ENCODE assay signal across 8 cellular contexts in the genomic region with DNA sequence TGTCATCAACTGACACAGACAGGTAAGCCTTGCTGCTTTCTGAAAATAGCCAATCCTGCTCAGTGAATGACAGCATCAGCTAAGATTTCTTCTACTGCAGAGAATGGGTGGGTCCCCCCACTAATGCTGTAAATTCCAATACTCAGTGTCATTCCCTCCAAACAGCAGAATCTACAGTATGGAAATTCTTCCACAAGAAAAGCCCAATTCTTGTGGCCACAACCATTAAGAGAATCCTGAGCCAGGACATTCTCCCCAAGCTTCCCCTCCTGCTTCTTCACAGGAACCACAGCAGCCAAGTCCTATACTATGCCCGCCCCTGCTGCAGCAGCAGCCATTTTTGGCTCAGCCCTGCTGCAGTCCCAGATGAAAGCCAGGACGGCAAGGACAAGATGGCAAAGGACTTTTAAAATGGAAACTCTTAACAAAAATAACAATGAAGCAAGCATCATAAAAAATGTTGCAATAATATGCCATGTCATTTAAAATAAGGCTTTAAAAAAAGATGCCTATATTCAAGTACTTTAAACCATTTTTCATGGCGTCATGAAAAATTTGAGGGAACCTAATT. TPM values are rescaled to one million over a fixed set of nuclear protein-coding genes. Genes with fewer than 3 reads are reported as not detected.
DNase-seq lines count a peak whose midpoint lies in the region; ATAC-seq and TF ChIP-seq lines count a peak whose summit lies in the region.

No MANE protein-coding gene starts in this region.

- H3K4me3 ChIP-seq in GM23338 = no peak overlapping the region
- H3K4me3 ChIP-seq in adipocyte (ENCODE audit: low read length) = peak overlapping the region; percentile 53
- H3K4me3 ChIP-seq in right atrium auricular region = no peak overlapping the region
- no peak overlapping the region for H3K4me3 ChIP-seq in skeletal muscle cell (ENCODE audit: low read depth, low read length)

- H4K20me1 ChIP-seq in GM23338 (replicated peaks; ENCODE audit: insufficient read depth) = peaks cover 33% of the 10 kb centered on the region; the same call in 1 of the 2 replicates

- H3K9me3 ChIP-seq in adipocyte (ENCODE audit: control insufficient read depth, low read length) = no peaks in the 10 kb centered on the region
- no peaks in the 10 kb centered on the region for H3K9me3 ChIP-seq in right atrium auricular region

- H3K9me2 ChIP-seq in GM23338 (ENCODE audit: insufficient read depth) = no peaks in the 10 kb centered on the region

- peak overlapping the region; percentile 2; the same call in 1 of the 2 replicates for H3K27ac Mint-ChIP-seq in GM23338

- peaks cover 3% of the 10 kb centered on the region; the same call in 1 of the 2 replicates for H3K36me3 ChIP-seq in GM23338 (ENCODE audit: insufficient read depth)
- H3K36me3 ChIP-seq in adipocyte (ENCODE audit: control insufficient read depth, insufficient read depth, low read length, severe bottlenecking) = peaks cover 35% of the 10 kb centered on the region
- peaks cover 6% of the 10 kb centered on the region for H3K36me3 ChIP-seq in right atrium auricular region

- peaks cover 24% of the 10 kb centered on the region; the same call in 2 of the 3 replicates for H3K36me3 Mint-ChIP-seq in GM23338 (ENCODE audit: low read depth)

- H3K4me1 Mint-ChIP-seq in GM23338 = no peaks in the 10 kb centered on the region; the same call in 2 of the 3 replicates

- no peaks in the 10 kb centered on the region for H3K9me3 Mint-ChIP-seq in GM23338

- H3K9ac ChIP-seq in adipocyte (ENCODE audit: low read length) = peak overlapping the region; percentile 85

- H3K27me3 Mint-ChIP-seq in GM23338 (ENCODE audit: insufficient read depth, low read depth, poor library complexity) = peaks cover 8% of the 10 kb centered on the region

- no peak overlapping the region for H3K4me3 Mint-ChIP-seq in GM23338

- TF ChIP-seq CTCF in GM23338 (conservative IDR thresholded peaks at IDR 0.05; ENCODE audit: low read depth in 2 of 2) = no peak
- no peak for TF ChIP-seq CTCF in right atrium auricular region (IDR thresholded peaks at IDR 0.05)

- H3F3A ChIP-seq in GM23338 (replicated peaks; ENCODE audit: low read depth) = no peaks in the 10 kb centered on the region

- H3K27ac ChIP-seq in GM23338 (ENCODE audit: low read depth) (no peak overlapping the region), right atrium auricular region (peak overlapping the region; percentile 9 to 68)

- no peaks in the 10 kb centered on the region for H3K4me1 ChIP-seq in GM23338 (ENCODE audit: insufficient read depth)
- peaks cover 27% of the 10 kb centered on the region for H3K4me1 ChIP-seq in adipocyte (ENCODE audit: control insufficient read depth, insufficient read depth, low read length)
- peaks cover 0 to 31% of the 10 kb centered on the region in 2 donors for H3K4me1 ChIP-seq in right atrium auricular region

- H3K27me3 ChIP-seq in GM23338 (ENCODE audit: insufficient read depth) (no peaks in the 10 kb centered on the region), adipocyte (replicated peaks; ENCODE audit: control insufficient read depth, insufficient read depth, low read length) (no peaks in the 10 kb centered on the region), right atrium auricular region (no peaks in the 10 kb centered on the region)

- H3K4me2 ChIP-seq in GM23338 = no peak overlapping the region

- DNase-seq in GM23338 (ENCODE audit: low spot score) (peak; percentile 31), adipocyte (ENCODE audit: low read depth) (peak; percentile 91), right atrium auricular region (ENCODE audit: low spot score) (no peak), skeletal muscle cell (ENCODE audit: low read depth) (peak; percentile 80), NCI-H524 (lab: John Stamatoyannopoulos, UW) (no peak), activated gamma-delta T cell (lab: John Stamatoyannopoulos, UW) (no peak)

- ATAC-seq in GM23338 (peak; percentile 78), HG03432 (IDR thresholded peaks at IDR 0.05; ENCODE audit: unreplicated experiment) (no peak), GM21423 (IDR thresholded peaks at IDR 0.05; ENCODE audit: unreplicated experiment) (no peak)

- peaks cover 100% of the 10 kb centered on the region for H3K79me2 ChIP-seq in GM23338 (replicated peaks; ENCODE audit: insufficient read depth)

- no peak overlapping the region for H2AFZ ChIP-seq in GM23338

TF ChIP-seq in GM23338, 12 proteins besides CTCF, POLR2A, EP300 and RAD21 (continues in another document):
- no peak for TF ChIP-seq NANOG (IDR thresholded peaks at IDR 0.05; ENCODE audit: borderline replicate concordance)
- TF ChIP-seq, protein P1, sequence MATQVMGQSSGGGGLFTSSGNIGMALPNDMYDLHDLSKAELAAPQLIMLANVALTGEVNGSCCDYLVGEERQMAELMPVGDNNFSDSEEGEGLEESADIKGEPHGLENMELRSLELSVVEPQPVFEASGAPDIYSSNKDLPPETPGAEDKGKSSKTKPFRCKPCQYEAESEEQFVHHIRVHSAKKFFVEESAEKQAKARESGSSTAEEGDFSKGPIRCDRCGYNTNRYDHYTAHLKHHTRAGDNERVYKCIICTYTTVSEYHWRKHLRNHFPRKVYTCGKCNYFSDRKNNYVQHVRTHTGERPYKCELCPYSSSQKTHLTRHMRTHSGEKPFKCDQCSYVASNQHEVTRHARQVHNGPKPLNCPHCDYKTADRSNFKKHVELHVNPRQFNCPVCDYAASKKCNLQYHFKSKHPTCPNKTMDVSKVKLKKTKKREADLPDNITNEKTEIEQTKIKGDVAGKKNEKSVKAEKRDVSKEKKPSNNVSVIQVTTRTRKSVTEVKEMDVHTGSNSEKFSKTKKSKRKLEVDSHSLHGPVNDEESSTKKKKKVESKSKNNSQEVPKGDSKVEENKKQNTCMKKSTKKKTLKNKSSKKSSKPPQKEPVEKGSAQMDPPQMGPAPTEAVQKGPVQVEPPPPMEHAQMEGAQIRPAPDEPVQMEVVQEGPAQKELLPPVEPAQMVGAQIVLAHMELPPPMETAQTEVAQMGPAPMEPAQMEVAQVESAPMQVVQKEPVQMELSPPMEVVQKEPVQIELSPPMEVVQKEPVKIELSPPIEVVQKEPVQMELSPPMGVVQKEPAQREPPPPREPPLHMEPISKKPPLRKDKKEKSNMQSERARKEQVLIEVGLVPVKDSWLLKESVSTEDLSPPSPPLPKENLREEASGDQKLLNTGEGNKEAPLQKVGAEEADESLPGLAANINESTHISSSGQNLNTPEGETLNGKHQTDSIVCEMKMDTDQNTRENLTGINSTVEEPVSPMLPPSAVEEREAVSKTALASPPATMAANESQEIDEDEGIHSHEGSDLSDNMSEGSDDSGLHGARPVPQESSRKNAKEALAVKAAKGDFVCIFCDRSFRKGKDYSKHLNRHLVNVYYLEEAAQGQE (IDR thresholded peaks at IDR 0.05; ENCODE audit: unreplicated experiment) = no peak
- TF ChIP-seq ZNF114 (CRISPR knock-in tag; IDR thresholded peaks at IDR 0.05) = no peak
- TF ChIP-seq EZH2phosphoT487 (IDR thresholded peaks at IDR 0.05; ENCODE audit: unreplicated experiment) = no peak

RNA-seq across cellular contexts. Expression of a gene that starts 26.8 kb away (rescaled TPM):
- 63.4 and 68.1 TPM in 2 replicates for total RNA-seq in GM23338 (2014; rRNA removed; shearing (Covaris generic))
- 36.5 and 37.9 TPM in 2 replicates for polyA plus RNA-seq in GM23338 (2016; fragmentation: Nextera tagmentation; extraction: Ambion mirVana)
- total RNA-seq in right atrium auricular region = 10 to 100 TPM; 33.4 to 38.5 TPM

Comparison
In these comparisons a context has a peak if more than half of its experiments do, and no peak if none do; other contexts are left out.
1. DNase-seq: peak in GM23338 (single experiment), adipocyte (single experiment) and skeletal muscle cell (single experiment); none in right atrium auricular region (single experiment), NCI-H524 (0 of 2) and activated gamma-delta T cell (single experiment).